In the genomic region with DNA sequence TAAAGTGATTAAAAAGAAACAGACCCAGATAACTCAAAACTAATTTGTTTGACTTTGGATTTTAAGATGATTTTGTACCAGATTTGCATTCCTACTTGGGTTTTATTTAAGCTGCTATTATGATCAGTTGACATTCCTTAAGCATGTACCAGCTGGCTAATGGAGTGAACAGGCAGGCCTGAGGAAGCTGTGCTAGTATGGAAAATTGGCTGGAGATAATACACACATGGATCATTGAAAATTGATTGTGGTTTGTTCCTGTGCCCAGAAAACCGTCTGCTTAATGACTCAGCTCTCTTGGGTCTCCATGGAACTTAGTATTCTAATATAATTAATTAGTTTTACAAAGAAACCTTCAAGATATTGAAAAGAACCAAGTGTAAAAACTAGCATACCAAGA, we compare ENCODE assay signal across 13 cellular contexts. TPM values are rescaled to one million over a fixed set of nuclear protein-coding genes. Genes with fewer than 3 reads are reported as not detected.
DNase-seq lines count a peak whose midpoint lies in the region; TF ChIP-seq lines count a peak whose summit lies in the region.
"Had no signal": no experiment of that assay in that cellular context is flagged by ENCODE, and none has a peak within 500 bp of the region (broad histone marks: within the 10 kb centered on the region; RNA-seq: fewer than 3 reads in every experiment).

No MANE protein-coding gene starts in this region.

- H3K9ac ChIP-seq in BLaER1 treated with 17β-estradiol and CSF1 and Interleukin-3, amounts not matched to agents 10 nM and 100 nM: peak overlapping the region in 3 of 11 experiments; percentile 3 to 42 (median 21); a peak in 4 of 22 replicates

- peaks cover 7% of the 10 kb centered on the region for H3K4me1 Mint-ChIP-seq in Caco-2 (ENCODE audit: low read depth, unreplicated experiment)

- H2AFZ ChIP-seq in osteoblast (ENCODE audit: low read length): no peak overlapping the region

- H3K79me2 ChIP-seq in osteoblast (ENCODE audit: insufficient read depth, low read length): peaks cover 52% of the 10 kb centered on the region

- peaks cover 27 to 44% (median 37%) of the 10 kb centered on the region in 10 experiments for H3K4me1 ChIP-seq in BLaER1 treated with 17β-estradiol and CSF1 and Interleukin-3, amounts not matched to agents 10 nM and 100 nM
- H3K4me1 ChIP-seq in esophagus squamous epithelium (peaks cover 0 to 74% (median 35%) of the 10 kb centered on the region in 3 donors), osteoblast (ENCODE audit: insufficient read depth, low read length) (peaks cover 10% of the 10 kb centered on the region), Caco-2 (no peaks in the 10 kb centered on the region)

- POLR2A ChIA-PET in Caco-2 (lab: Charles Lee): no interaction called here

- DNase-seq in OCI-M1 (lab: John Stamatoyannopoulos, UW) (peak; percentile 5), esophagus squamous epithelium (lab: John Stamatoyannopoulos, UW) (no peak), osteoblast (ENCODE audit: insufficient read length, low spot score, missing footprints) (no peak), NK-92 (lab: John Stamatoyannopoulos, UW; ENCODE audit: unreplicated experiment) (no peak), Caco-2 (no peak), NCI-H2227 treated with DMSO at 0.1 percent for 48 hours (lab: John Stamatoyannopoulos, UW) (no peak), head of caudate nucleus (no peak)
- DNase-seq: activated CD4-positive, alpha-beta T cell treated with anti-CD3 and anti-CD28 coated beads for 4 hours; NCI-H187 treated with DMSO at 0.1 percent for 48 hours; Right ventricle myocardium superior; stimulated activated CD8-positive, alpha-beta memory T cell treated with anti-CD3 and anti-CD28 coated beads, Interleukin-4, amount 100 ng/mL, for 48 hours had no signal

- CTCF ChIA-PET in Caco-2 (lab: Charles Lee): no interaction called here

- TF ChIP-seq POLR2A in esophagus squamous epithelium (IDR thresholded peaks at IDR 0.05): no peak

- intact Hi-C loops in esophagus squamous epithelium (cut with DNase I) (no loop called here), Caco-2 (cut with micrococcal nuclease; ENCODE audit: unreplicated experiment) (no loop called here), head of caudate nucleus (cut with DNase I) (no loop called here)

- no peak overlapping the region for H3K4me3 ChIP-seq in BLaER1 treated with 17β-estradiol and CSF1 and Interleukin-3, amounts not matched to agents 10 nM and 100 nM
- H3K4me3 ChIP-seq in esophagus squamous epithelium: no peak overlapping the region
- H3K4me3 ChIP-seq in osteoblast (ENCODE audit: insufficient read depth, low read length): no peak overlapping the region
- H3K4me3 ChIP-seq in Caco-2 (ENCODE audit: low read depth, low read length): no peak overlapping the region

- BruUV-seq in Caco-2 (replicated peaks; lab: Mats Ljungman, UMichigan): no TSS peak

- no peaks in the 10 kb centered on the region for H3K27me3 Mint-ChIP-seq in Caco-2 (ENCODE audit: insufficient read depth, unreplicated experiment)

- H3K9me3 ChIP-seq in BLaER1 treated with 17β-estradiol and CSF1 and Interleukin-3, amounts not matched to agents 10 nM and 100 nM (replicated peaks in 1 of 11): peaks cover 14 to 41% (median 31%) of the 10 kb centered on the region in 11 experiments
- no peaks in the 10 kb centered on the region for H3K9me3 ChIP-seq in esophagus squamous epithelium
- H3K9me3 ChIP-seq in osteoblast (ENCODE audit: low read depth, low read length): no peaks in the 10 kb centered on the region
- peaks cover 8% of the 10 kb centered on the region; the same call in 1 of the 2 replicates for H3K9me3 ChIP-seq in Caco-2

- H3K27ac ChIP-seq in BLaER1 treated with 17β-estradiol and CSF1 and Interleukin-3, amounts not matched to agents 10 nM and 100 nM: peak overlapping the region in 7 of 11 experiments; percentile 2 to 70 (median 54); a peak in 11 of 22 replicates
- H3K27ac ChIP-seq in esophagus squamous epithelium (peak overlapping the region; percentile 33 to 76 (median 64)), osteoblast (ENCODE audit: low read depth, low read length) (peak overlapping the region; percentile 17)

- H3K27ac Mint-ChIP-seq in Caco-2 (ENCODE audit: unreplicated experiment): no peak overlapping the region
- H3K27ac Mint-ChIP-seq: activated naive CD4-positive, alpha-beta T cell treated with anti-CD3 and anti-CD28 coated beads, Interleukin-2, amount 50 U/mL, for 72 hours had no signal

- no peaks in the 10 kb centered on the region for H3K27me3 ChIP-seq in BLaER1 treated with 17β-estradiol and CSF1 and Interleukin-3, amounts not matched to agents 10 nM and 100 nM
- no peaks in the 10 kb centered on the region for H3K27me3 ChIP-seq in esophagus squamous epithelium
- H3K27me3 ChIP-seq in osteoblast (ENCODE audit: insufficient read depth, low read length): no peaks in the 10 kb centered on the region
- H3K27me3 ChIP-seq in Caco-2 (replicated peaks; ENCODE audit: control insufficient read depth, insufficient read depth, low read length): no peaks in the 10 kb centered on the region

- peaks cover 35 to 61% (median 50%) of the 10 kb centered on the region in 11 experiments for H3K36me3 ChIP-seq in BLaER1 treated with 17β-estradiol and CSF1 and Interleukin-3, amounts not matched to agents 10 nM and 100 nM
- H3K36me3 ChIP-seq in esophagus squamous epithelium (peaks cover 0 to 13% (median 0%) of the 10 kb centered on the region in 3 donors), osteoblast (ENCODE audit: insufficient read depth, low read length) (peaks cover 12% of the 10 kb centered on the region), Caco-2 (ENCODE audit: control insufficient read depth, insufficient read depth, low read length) (no peaks in the 10 kb centered on the region)

- H4K20me1 ChIP-seq in BLaER1 treated with 17β-estradiol and CSF1 and Interleukin-3, amounts not matched to agents 10 nM and 100 nM: peaks cover 5 to 64% (median 34%) of the 10 kb centered on the region in 11 experiments; a peak in 17 of 22 replicates
- peaks cover 20% of the 10 kb centered on the region for H4K20me1 ChIP-seq in osteoblast (ENCODE audit: insufficient read depth, low read length)

- H3K4me2 ChIP-seq in BLaER1 treated with 17β-estradiol and CSF1 and Interleukin-3, amounts not matched to agents 10 nM and 100 nM: peak overlapping the region; percentile 25 to 71 (median 58); a peak in 21 of 22 replicates
- peak overlapping the region; percentile 0 for H3K4me2 ChIP-seq in osteoblast (ENCODE audit: insufficient read depth, low read length)

- no peaks in the 10 kb centered on the region for H3K9me3 Mint-ChIP-seq in Caco-2 (ENCODE audit: unreplicated experiment)
- H3K9me3 Mint-ChIP-seq: activated naive CD4-positive, alpha-beta T cell treated with anti-CD3 and anti-CD28 coated beads, Interleukin-2, amount 50 U/mL, for 72 hours had no signal

- TF ChIP-seq CTCF in esophagus squamous epithelium (IDR thresholded peaks at IDR 0.05) (no peak), osteoblast (IDR thresholded peaks at IDR 0.05; ENCODE audit: extremely low read depth, low read depth, low read length) (no peak), Caco-2 (IDR thresholded peaks at IDR 0.05; ENCODE audit: insufficient read depth in 1 of 2, low read depth in 1 of 2, low read length in 1 of 2, severe bottlenecking in 1 of 2, unreplicated experiment in 1 of 2) (no peak)

- peaks cover 11% of the 10 kb centered on the region for H3K36me3 Mint-ChIP-seq in Caco-2 (ENCODE audit: insufficient read depth, unreplicated experiment)

- H3K4me3 Mint-ChIP-seq in Caco-2 (ENCODE audit: unreplicated experiment): no peak overlapping the region

- 0 to 24% methylated on average over 1 of the region's 1 CpG for WGBS in esophagus squamous epithelium, 2 donors

RNA-seq across cellular contexts. Expression of a gene that starts 22.6 kb away (rescaled TPM):
- total RNA-seq in esophagus squamous epithelium (100 to 1,000 TPM in 3 of 4 donors, 10 to 100 TPM in 1; 96.7 to 183 (median 132) TPM), osteoblast (84.6 and 93.7 TPM in 2 replicates), Caco-2 (2022) (198 and 201 TPM in 2 replicates)

RNA-seq across cellular contexts. Expression of a gene that starts 24.0 kb away (rescaled TPM):
- total RNA-seq in esophagus squamous epithelium (10 to 100 TPM; 12.2 to 16.5 (median 14.9) TPM), osteoblast (14.4 and 15.2 TPM in 2 replicates), Caco-2 (2022) (23.8 and 24.4 TPM in 2 replicates)
